ENCODE assay signal across 16 cellular contexts in the genomic region with DNA sequence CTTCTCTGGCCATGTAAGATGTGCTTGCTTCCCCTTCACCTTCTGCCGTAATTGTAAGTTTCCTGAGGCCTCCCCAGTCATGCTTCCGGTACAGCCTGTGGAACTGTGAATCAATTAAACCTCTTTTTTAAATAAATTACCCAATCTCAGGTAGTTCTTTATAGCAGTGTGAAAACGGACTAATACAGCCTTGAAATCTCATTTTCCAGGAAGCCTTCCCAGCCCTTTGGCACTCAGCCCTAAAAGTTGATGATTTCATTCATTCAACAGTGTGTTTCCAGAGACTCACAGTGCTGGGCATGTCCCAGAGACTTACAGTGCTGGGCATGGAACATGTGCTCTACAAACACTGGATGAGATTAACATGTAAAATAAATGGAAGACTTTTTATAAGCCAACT.
DNase-seq lines count a peak whose midpoint lies in the region; ATAC-seq and TF ChIP-seq lines count a peak whose summit lies in the region.
"Had no signal": no experiment of that assay in that cellular context is flagged by ENCODE, and none has a peak within 500 bp of the region (broad histone marks: within the 10 kb centered on the region; RNA-seq: fewer than 3 reads in every experiment).

No MANE protein-coding gene starts in this region.

- no peak overlapping the region for H2BK120ac ChIP-seq in mesenchymal stem cell (ENCODE audit: low read depth, low read length)

- peaks cover 6% of the 10 kb centered on the region for H3K79me1 ChIP-seq in mesenchymal stem cell (replicated peaks; ENCODE audit: low read length, poor library complexity, severe bottlenecking)

- H3K23ac ChIP-seq in mesenchymal stem cell (ENCODE audit: low read length in 2 of 2) = no peak overlapping the region

- H3K9ac ChIP-seq in GM23248 (no peak overlapping the region), adipocyte (ENCODE audit: low read length) (no peak overlapping the region), mesenchymal stem cell (ENCODE audit: low read length) (peak overlapping the region; percentile 24)

- no peak overlapping the region for H3K4me3 Mint-ChIP-seq in activated T-helper 17 cell treated with anti-CD3 and anti-CD28 coated beads, Interleukin-2, amount 50 U/mL, for 72 hours
- H3K4me3 Mint-ChIP-seq: B cell; central memory CD8-positive, alpha-beta T cell; memory B cell; neural crest cell; type B pancreatic cell had no signal

- H4K91ac ChIP-seq in mesenchymal stem cell (ENCODE audit: low read length) = no peak overlapping the region

- ATAC-seq in activated T-helper 17 cell treated with anti-CD3 and anti-CD28 coated beads, Interleukin-2, amount 50 U/mL, for 72 hours (replicated peaks) = no peak

- H3K4me1 ChIP-seq in GM23248 (ENCODE audit: insufficient read depth) (peaks cover 7% of the 10 kb centered on the region), adipocyte (ENCODE audit: control insufficient read depth, insufficient read depth, low read length) (peaks cover 9% of the 10 kb centered on the region), mesenchymal stem cell (ENCODE audit: control insufficient read depth, insufficient read depth, low read depth, low read length) (no peaks in the 10 kb centered on the region)

- H3K27me3 ChIP-seq in GM23248 (replicated peaks; ENCODE audit: insufficient read depth) (no peaks in the 10 kb centered on the region), adipocyte (replicated peaks; ENCODE audit: control insufficient read depth, insufficient read depth, low read length) (no peaks in the 10 kb centered on the region), mesenchymal stem cell (ENCODE audit: control insufficient read depth in 1 of 2, insufficient read depth in 1 of 2, low read length in 2 of 2) (no peaks in the 10 kb centered on the region), WERI-Rb-1 (ENCODE audit: insufficient read depth, low read depth, severe bottlenecking) (no peaks in the 10 kb centered on the region)

- H3K36me3 Mint-ChIP-seq in activated T-helper 17 cell treated with anti-CD3 and anti-CD28 coated beads, Interleukin-2, amount 50 U/mL, for 72 hours (ENCODE audit: low read depth) = no peaks in the 10 kb centered on the region
- H3K36me3 Mint-ChIP-seq: memory B cell had no signal

- no peak for TF ChIP-seq CTCF in fibroblast of mammary gland (conservative IDR thresholded peaks at IDR 0.05; ENCODE audit: control insufficient read depth, insufficient read depth, low read depth, low read length)
- TF ChIP-seq CTCF in WERI-Rb-1 (IDR thresholded peaks at IDR 0.05; ENCODE audit: low read depth, low read length) = no peak

- H2BK5ac ChIP-seq in mesenchymal stem cell (ENCODE audit: low read depth, low read length, poor library complexity, severe bottlenecking) = no peak overlapping the region

- no peaks in the 10 kb centered on the region for H3K9me3 Mint-ChIP-seq in activated T-helper 17 cell treated with anti-CD3 and anti-CD28 coated beads, Interleukin-2, amount 50 U/mL, for 72 hours
- H3K9me3 Mint-ChIP-seq: central memory CD8-positive, alpha-beta T cell; memory B cell; neural crest cell; type B pancreatic cell had no signal

- no peaks in the 10 kb centered on the region for H3K4me1 Mint-ChIP-seq in activated T-helper 17 cell treated with anti-CD3 and anti-CD28 coated beads, Interleukin-2, amount 50 U/mL, for 72 hours
- H3K4me1 Mint-ChIP-seq: B cell; central memory CD8-positive, alpha-beta T cell; memory B cell; neural crest cell had no signal

- no peak overlapping the region for H3K14ac ChIP-seq in mesenchymal stem cell (ENCODE audit: low read length in 2 of 2)

- H4K8ac ChIP-seq in mesenchymal stem cell (ENCODE audit: low read length) = no peak overlapping the region

- no peaks in the 10 kb centered on the region for H3F3A ChIP-seq in GM23248 (ENCODE audit: insufficient read depth)

- 26 to 32% methylated on average over 3 of the region's 3 CpGs for WGBS in GM23248 (ENCODE audit: low coverage in 1 of 2, low lambda C conversion rate in 2 of 2, missing lambda C conversion rate in 2 of 2), 2 experiments
- 98% methylated on average over 3 of the region's 3 CpGs for WGBS in mesenchymal stem cell

- H3K4me2 ChIP-seq in GM23248 (ENCODE audit: unreplicated experiment) (no peak overlapping the region), mesenchymal stem cell (ENCODE audit: low read length, poor library complexity, severe bottlenecking) (no peak overlapping the region)

- H3K18ac ChIP-seq in mesenchymal stem cell (ENCODE audit: low read depth in 1 of 2, low read length in 2 of 2) = no peak overlapping the region

- in situ Hi-C loops in GM23248 (cut with MboI) = no loop called here

- H2AFZ ChIP-seq in GM23248 = no peak overlapping the region
- no peak overlapping the region for H2AFZ ChIP-seq in mesenchymal stem cell (ENCODE audit: low read depth, low read length)

- no peaks in the 10 kb centered on the region for H3K79me2 ChIP-seq in GM23248 (ENCODE audit: insufficient read depth)

- no peak overlapping the region for H2BK15ac ChIP-seq in mesenchymal stem cell (ENCODE audit: low read depth, poor library complexity, severe bottlenecking)

- no peaks in the 10 kb centered on the region for H3K9me2 ChIP-seq in GM23248 (ENCODE audit: insufficient read depth)

- H3K36me3 ChIP-seq in GM23248 (ENCODE audit: low read depth) = no peaks in the 10 kb centered on the region
- H3K36me3 ChIP-seq in adipocyte (ENCODE audit: control insufficient read depth, insufficient read depth, low read length, severe bottlenecking) = no peaks in the 10 kb centered on the region
- H3K36me3 ChIP-seq in mesenchymal stem cell (ENCODE audit: control insufficient read depth in 1 of 2, insufficient read depth in 2 of 2, low read depth in 1 of 2, low read length in 2 of 2) = peaks cover 2 to 6% of the 10 kb centered on the region in 2 experiments
- peaks cover 98% of the 10 kb centered on the region for H3K36me3 ChIP-seq in WERI-Rb-1

- H4K20me1 ChIP-seq in GM23248 (ENCODE audit: insufficient read depth) = no peaks in the 10 kb centered on the region

- no peak overlapping the region for H3K27ac Mint-ChIP-seq in activated T-helper 17 cell treated with anti-CD3 and anti-CD28 coated beads, Interleukin-2, amount 50 U/mL, for 72 hours
- H3K27ac Mint-ChIP-seq: B cell, memory B cell, type B pancreatic cell had no signal

- H3K4me3 ChIP-seq in GM23248 (no peak overlapping the region), adipocyte (ENCODE audit: low read length) (no peak overlapping the region), fibroblast of mammary gland (ENCODE audit: control insufficient read depth, low read depth, low read length) (no peak overlapping the region), mesenchymal stem cell (ENCODE audit: insufficient read depth in 1 of 2, low read depth in 1 of 2, low read length in 2 of 2) (peak overlapping the region in 1 of 2 experiments; percentile 4), WERI-Rb-1 (ENCODE audit: low read depth, low read length) (no peak overlapping the region)

- no peak overlapping the region for H3K27ac ChIP-seq in GM23248
- no peak overlapping the region for H3K27ac ChIP-seq in mesenchymal stem cell (ENCODE audit: low read length, poor library complexity, severe bottlenecking)
- H3K27ac ChIP-seq in WERI-Rb-1 = no peak overlapping the region

- no peaks in the 10 kb centered on the region for H3K27me3 Mint-ChIP-seq in activated T-helper 17 cell treated with anti-CD3 and anti-CD28 coated beads, Interleukin-2, amount 50 U/mL, for 72 hours
- H3K27me3 Mint-ChIP-seq: central memory CD8-positive, alpha-beta T cell; type B pancreatic cell had no signal

- no peak overlapping the region for H3K4ac ChIP-seq in mesenchymal stem cell (ENCODE audit: low read depth in 1 of 2, low read length in 2 of 2)

- no peak overlapping the region for H2AK5ac ChIP-seq in mesenchymal stem cell (ENCODE audit: low read length, severe bottlenecking)

- no peaks in the 10 kb centered on the region for H3K9me3 ChIP-seq in GM23248 (ENCODE audit: low read depth)
- no peaks in the 10 kb centered on the region for H3K9me3 ChIP-seq in adipocyte (ENCODE audit: control insufficient read depth, low read length)
- H3K9me3 ChIP-seq in mesenchymal stem cell (ENCODE audit: control insufficient read depth, low read length) = no peaks in the 10 kb centered on the region
- H3K9me3 ChIP-seq in WERI-Rb-1 (ENCODE audit: severe bottlenecking) = no peaks in the 10 kb centered on the region

- DNase-seq in GM23248 = peak; percentile 84
- peak; percentile 8 for DNase-seq in adipocyte (ENCODE audit: low read depth)
- DNase-seq in fibroblast of mammary gland (ENCODE audit: low read depth) = peak; percentile 78
- DNase-seq in mesenchymal stem cell = no peak
- DNase-seq in WERI-Rb-1 = no peak
- DNase-seq in activated CD4-positive, alpha-beta T cell treated with anti-CD3 and anti-CD28 coated beads for 4 hours = no peak
- no peak for DNase-seq in amygdala (lab: John Stamatoyannopoulos, UW)
- DNase-seq: activated naive CD4-positive, alpha-beta T cell treated with Interleukin-2 at 50 U/mL for 16 hours; NCI-H82; T-helper 1 cell had no signal

- no peak overlapping the region for H2BK12ac ChIP-seq in mesenchymal stem cell (ENCODE audit: low read length in 2 of 2)

Comparison
In these comparisons a context has a peak if more than half of its experiments do, and no peak if none do; other contexts are left out.
1. DNase-seq: peak in GM23248 (single experiment), adipocyte (single experiment) and fibroblast of mammary gland (single experiment); none in mesenchymal stem cell (single experiment), WERI-Rb-1 (single experiment), activated CD4-positive, alpha-beta T cell treated with anti-CD3 and anti-CD28 coated beads for 4 hours (0 of 2) and amygdala (0 of 56).